Comparison of ENCODE assay signal across 31 cellular contexts in the genomic region with DNA sequence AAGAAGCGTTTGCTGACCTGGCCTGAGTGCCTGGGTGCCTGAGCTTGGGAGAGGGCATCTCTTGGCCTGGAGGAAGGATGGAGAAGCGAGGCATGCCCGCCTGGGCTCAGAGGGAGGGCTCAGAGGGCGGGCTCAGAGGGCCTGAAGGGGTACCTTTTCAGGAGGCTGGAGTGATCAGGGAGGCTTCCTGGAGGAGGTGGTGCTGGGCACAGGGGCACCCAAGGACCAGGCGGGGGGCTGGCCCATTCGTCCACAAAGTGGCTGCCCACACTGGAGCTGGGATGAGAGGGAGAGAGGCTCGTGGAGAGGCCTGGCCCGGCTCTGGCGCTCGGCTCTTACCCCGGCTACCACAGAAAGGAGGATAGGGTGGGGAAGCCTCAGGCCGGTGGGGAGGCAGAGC.
"Had no signal": no experiment of that assay in that cellular context is flagged by ENCODE, and none has a peak within 500 bp of the region (broad histone marks: within the 10 kb centered on the region; RNA-seq: fewer than 3 reads in every experiment).

No MANE protein-coding gene starts in this region.

- ATAC-seq: activated CD8-positive, alpha-beta T cell treated with anti-CD3 and anti-CD28 coated beads for 36 hours; activated T-cell treated with anti-CD3 and anti-CD28 coated beads, Interleukin-2, amount 50 U/mL, for 4 hours; activated T-helper 17 cell treated with anti-CD3 and anti-CD28 coated beads, Interleukin-2, amount 50 U/mL, for 72 hours; foreskin keratinocyte; gastrocnemius medialis; WTC11 had no signal

- H3K9me3 ChIP-seq: esophagus muscularis mucosa, gastrocnemius medialis, heart left ventricle had no signal

- H3K27ac Mint-ChIP-seq: activated CD8-positive, alpha-beta T cell treated with anti-CD3 and anti-CD28 coated beads for 36 hours; activated naive CD8-positive, alpha-beta T cell; activated T-helper 17 cell treated with anti-CD3 and anti-CD28 coated beads, Interleukin-2, amount 50 U/mL, for 72 hours; dendritic cell treated with granulocyte-macrophage colony-stimulating factor and Interleukin-4, amounts not matched to agents 40 ng/mL and 50 ng/mL, for 4 days; endodermal cell; WTC11 had no signal

- H3K36me3 ChIP-seq: brain microvascular endothelial cell had no signal

- H3K4me3 Mint-ChIP-seq: activated CD8-positive, alpha-beta T cell treated with anti-CD3 and anti-CD28 coated beads for 36 hours; activated naive CD8-positive, alpha-beta T cell; activated T-cell treated with anti-CD3 and anti-CD28 coated beads, Interleukin-2, amount 50 U/mL, for 4 hours; activated T-helper 17 cell treated with anti-CD3 and anti-CD28 coated beads, Interleukin-2, amount 50 U/mL, for 72 hours; central memory CD8-positive, alpha-beta T cell; dendritic cell treated with granulocyte-macrophage colony-stimulating factor and Interleukin-4, amounts not matched to agents 40 ng/mL and 50 ng/mL, for 4 days; endodermal cell; WTC11 had no signal

- H3K9me3 Mint-ChIP-seq: activated CD8-positive, alpha-beta T cell treated with anti-CD3 and anti-CD28 coated beads for 36 hours; activated T-cell treated with anti-CD3 and anti-CD28 coated beads, Interleukin-2, amount 50 U/mL, for 4 hours; activated T-helper 17 cell treated with anti-CD3 and anti-CD28 coated beads, Interleukin-2, amount 50 U/mL, for 72 hours; central memory CD8-positive, alpha-beta T cell; dendritic cell treated with granulocyte-macrophage colony-stimulating factor and Interleukin-4, amounts not matched to agents 40 ng/mL and 50 ng/mL, for 4 days; endodermal cell; WTC11 had no signal

- H3K36me3 Mint-ChIP-seq: activated naive CD8-positive, alpha-beta T cell; WTC11 had no signal

- H3K27me3 Mint-ChIP-seq: activated naive CD8-positive, alpha-beta T cell had no signal

- DNase-seq: activated CD4-positive, alpha-beta T cell treated with anti-CD3 and anti-CD28 coated beads for 1 hour; activated CD4-positive, alpha-beta T cell treated with anti-CD3 and anti-CD28 coated beads for 4 hours; activated CD4-positive, alpha-beta T cell treated with anti-CD3 and anti-CD28 coated beads, Interleukin-2, amount 50 U/mL, for 1 hour; activated CD4-positive, alpha-beta T cell treated with anti-CD3 and anti-CD28 coated beads, Interleukin-2, amount 50 U/mL, for 48 hours; activated CD8-positive, alpha-beta memory T cell treated with anti-CD3 and anti-CD28 coated beads for 24 hours; activated CD8-positive, alpha-beta T cell treated with anti-CD3 and anti-CD28 coated beads for 36 hours; activated effector memory CD4-positive, alpha-beta T cell treated with Interleukin-2 at 50 U/mL for 16 hours; activated gamma-delta T cell treated with Interleukin-2 at 50 U/mL for 16 hours; activated naive CD4-positive, alpha-beta T cell treated with anti-CD3 and anti-CD28 coated beads, Interleukin-2, amount 50 U/mL, for 16 hours; activated naive CD4-positive, alpha-beta T cell treated with Interleukin-2 at 50 U/mL for 16 hours; activated T-cell treated with anti-CD3 and anti-CD28 coated beads, Interleukin-2, amount 50 U/mL, for 4 hours; amniotic stem cell; anterior cingulate cortex; brain microvascular endothelial cell; dorsolateral prefrontal cortex; effector memory CD4-positive, alpha-beta T cell; endodermal cell; foreskin keratinocyte; gastrocnemius medialis; glutamatergic neuron; heart left ventricle; T-helper 2 cell had no signal

- H3K27ac ChIP-seq: brain microvascular endothelial cell, coronary artery, dorsolateral prefrontal cortex, esophagus muscularis mucosa, foreskin keratinocyte, gastrocnemius medialis, heart left ventricle had no signal

- H3K4me1 Mint-ChIP-seq: activated T-helper 17 cell treated with anti-CD3 and anti-CD28 coated beads, Interleukin-2, amount 50 U/mL, for 72 hours; central memory CD8-positive, alpha-beta T cell had no signal

- H3K27me3 ChIP-seq: dorsolateral prefrontal cortex, esophagus muscularis mucosa, foreskin keratinocyte, gastrocnemius medialis, heart left ventricle had no signal

- H3K4me1 ChIP-seq: esophagus muscularis mucosa, foreskin keratinocyte, gastrocnemius medialis, heart left ventricle had no signal

- H3K4me3 ChIP-seq: coronary artery, dorsolateral prefrontal cortex, esophagus muscularis mucosa, gastrocnemius medialis, heart left ventricle had no signal

- FAIRE-seq: astrocyte, bronchial epithelial cell had no signal
